Comparison of ENCODE assay signal across 7 cellular contexts in genomic region chr9:133119461-133120342, GRCh38. TPM values are rescaled to one million over a fixed set of nuclear protein-coding genes. Genes with fewer than 3 reads are reported as not detected.
DNase-seq lines count a peak whose midpoint lies in the region; ATAC-seq and TF ChIP-seq lines count a peak whose summit lies in the region.

No MANE protein-coding gene starts in this region.

- POLR2A ChIA-PET in HEK293 (lab: Yijun Ruan, JAX) = interaction anchor here (0.9 to 4.0 kb wide), 4 partner anchors 11 to 89 kb away, joined by 3 to 24 read pairs (median 10); partner anchors contain the start of gene GTF3C5

- H3K9me3 ChIP-seq in HEK293 (ENCODE audit: control insufficient read depth, insufficient read depth, low read depth, low read length) = no peaks in the 10 kb centered on the region
- H3K9me3 ChIP-seq in spleen = no peaks in the 10 kb centered on the region

- no peaks in the 10 kb centered on the region for H3K9me3 Mint-ChIP-seq in activated T-helper 17 cell treated with anti-CD3 and anti-CD28 coated beads, Interleukin-2, amount 50 U/mL, for 72 hours

- H3K36me3 Mint-ChIP-seq in activated T-helper 17 cell treated with anti-CD3 and anti-CD28 coated beads, Interleukin-2, amount 50 U/mL, for 72 hours (ENCODE audit: low read depth) = peaks cover 49% of the 10 kb centered on the region

- ATAC-seq in activated T-helper 17 cell treated with anti-CD3 and anti-CD28 coated beads, Interleukin-2, amount 50 U/mL, for 72 hours (replicated peaks) = no peak
- ATAC-seq in left ventricle myocardium superior = no peak

- WGBS in spleen, 5 donors = 66 to 72% (median 69%) methylated on average over 20 to 30 of the region's 30 CpGs

- H3K4me1 ChIP-seq in HEK293 (ENCODE audit: control insufficient read depth, insufficient read depth, low read length) = peaks cover 7% of the 10 kb centered on the region
- H3K4me1 ChIP-seq in spleen = peaks cover 63 to 93% (median 88%) of the 10 kb centered on the region in 6 donors

- TF ChIP-seq POLR2A in spleen (IDR thresholded peaks at IDR 0.05) = no peak

- intact Hi-C loops in left ventricle myocardium superior (cut with micrococcal nuclease) = no loop called here
- intact Hi-C loops in spleen (cut with DNase I; ENCODE audit: low total_unique reads) = no loop called here

- H3K4me3 ChIP-seq in HEK293 (ENCODE audit: low read depth, low read length) (peak overlapping the region; percentile 66), spleen (peak overlapping the region; percentile 7 to 90 (median 66))

- peaks cover 38% of the 10 kb centered on the region for H3K4me1 Mint-ChIP-seq in activated T-helper 17 cell treated with anti-CD3 and anti-CD28 coated beads, Interleukin-2, amount 50 U/mL, for 72 hours

- CTCF ChIA-PET in HEK293 (lab: Yijun Ruan, JAX) = interaction anchor here (0.7 to 22.4 kb wide), 3 partner anchors 17 to 473 kb away, joined by 3 to 342 read pairs (median 19); no protein-coding TSS in a partner anchor

- peak overlapping the region; percentile 59 for H3K27ac Mint-ChIP-seq in activated T-helper 17 cell treated with anti-CD3 and anti-CD28 coated beads, Interleukin-2, amount 50 U/mL, for 72 hours

- TF ChIP-seq CTCF in HEK293 (tag by site-specific recombination; IDR thresholded peaks at IDR 0.05) = no peak
- no peak for TF ChIP-seq CTCF in spleen (IDR thresholded peaks at IDR 0.05 in 8 of 11, conservative IDR thresholded peaks at IDR 0.05 in 3 of 11)

- H3K4me3 Mint-ChIP-seq in activated T-helper 17 cell treated with anti-CD3 and anti-CD28 coated beads, Interleukin-2, amount 50 U/mL, for 72 hours = peak overlapping the region; percentile 85

- DNase-seq in left ventricle myocardium superior (peak; percentile 62), spleen (no peak), CD1c-positive myeloid dendritic cell (ENCODE audit: extremely low spot score) (no peak), RPMI8226 (no peak), SHP77 treated with DMSO at 0.1 percent for 48 hours (lab: John Stamatoyannopoulos, UW) (no peak)

- no peak overlapping the region; the same call in 1 of the 2 replicates for H3K27ac ChIP-seq in HEK293 (ENCODE audit: extremely low read depth, low read depth, low read length)
- H3K27ac ChIP-seq in spleen = peak overlapping the region; percentile 57 to 95 (median 76)

- H3K27me3 ChIP-seq in spleen (replicated peaks in 1 of 7) = no peaks in the 10 kb centered on the region

- no peaks in the 10 kb centered on the region for H3K27me3 Mint-ChIP-seq in activated T-helper 17 cell treated with anti-CD3 and anti-CD28 coated beads, Interleukin-2, amount 50 U/mL, for 72 hours

- H3K36me3 ChIP-seq in HEK293 (ENCODE audit: control insufficient read depth in 2 of 2, insufficient read depth in 1 of 2, low read length in 2 of 2) (peaks cover 0 to 13% of the 10 kb centered on the region in 2 experiments; a peak in 1 of 3 replicates), spleen (no peaks in the 10 kb centered on the region)

TF ChIP-seq in HEK293, 187 proteins besides CTCF, POLR2A, EP300 and RAD21 (continues in another document):
- TF ChIP-seq ZNF645 (tag by site-specific recombination; IDR thresholded peaks at IDR 0.05) (no peak), ZBTB17 (tag by site-specific recombination; IDR thresholded peaks at IDR 0.05) (0 out of 2 replicates have a peak, but pooled peaks have one; percentile 19), KLF1 (tag by site-specific recombination; IDR thresholded peaks at IDR 0.05) (peak; percentile 87), ZNF138 (tag by site-specific recombination; IDR thresholded peaks at IDR 0.05; ENCODE audit: borderline replicate concordance) (no peak), ZNF510 (tag by site-specific recombination; IDR thresholded peaks at IDR 0.05; ENCODE audit: insufficient replicate concordance) (no peak), MYNN (tag by site-specific recombination; IDR thresholded peaks at IDR 0.05; ENCODE audit: borderline replicate concordance) (no peak), REST (tag by site-specific recombination; IDR thresholded peaks at IDR 0.05) (no peak), ZNF341 (tag by site-specific recombination; IDR thresholded peaks at IDR 0.05; ENCODE audit: low read depth) (peak; percentile 77), ZNF518A (tag by site-specific recombination; conservative IDR thresholded peaks at IDR 0.05; ENCODE audit: low read depth) (no peak), ZNF530 (tag by site-specific recombination; IDR thresholded peaks at IDR 0.05; ENCODE audit: low read depth) (no peak), REPIN1 (tag by site-specific recombination; IDR thresholded peaks at IDR 0.05; ENCODE audit: low read depth) (no peak)

RNA-seq across cellular contexts. Expression of gene RALGDS, which starts 1.3 kb away (rescaled TPM):
- 100 to 1,000 TPM; 101 to 156 TPM for total RNA-seq in activated T-helper 17 cell treated with anti-CD3 and anti-CD28 coated beads, Interleukin-2, amount 50 U/mL, for 72 hours
- total RNA-seq in left ventricle myocardium superior (33.1 TPM), spleen (10 to 100 TPM; 50.6 to 74.3 (median 60.3) TPM)
- 10 to 100 TPM; 21.3 to 40.1 (median 27.2) TPM for polyA plus RNA-seq in spleen

RNA-seq across cellular contexts. Expression of gene GBGT1, which starts 44.0 kb away (rescaled TPM):
- 1 to 10 TPM; 2.8 to 7.2 TPM for total RNA-seq in activated T-helper 17 cell treated with anti-CD3 and anti-CD28 coated beads, Interleukin-2, amount 50 U/mL, for 72 hours
- total RNA-seq in left ventricle myocardium superior (6.2 TPM), spleen (10 to 100 TPM; 16.8 to 52.8 (median 31.2) TPM)
- polyA plus RNA-seq in spleen = 10 to 100 TPM in 2 of 3 donors, 1 to 10 TPM in 1; 9.2 to 14.1 (median 10.7) TPM

RNA-seq across cellular contexts. Expression of gene CEL, which starts 57.9 kb away (rescaled TPM):
- total RNA-seq in activated T-helper 17 cell treated with anti-CD3 and anti-CD28 coated beads, Interleukin-2, amount 50 U/mL, for 72 hours = 1 to 10 TPM; 1.2 to 4.2 TPM
- 7.2 TPM for total RNA-seq in left ventricle myocardium superior
- total RNA-seq in spleen = 1 to 10 TPM in 3 of 7 donors, under 1 TPM in 2, not detected in 2; 0.58 to 5.3 (median 1.9) TPM
- polyA plus RNA-seq in spleen = under 1 TPM; 0.46 to 0.67 (median 0.55) TPM
